In genomic region chr1:66350001-66350547, GRCh38 we compare ENCODE assay signal across 7 cellular contexts.
DNase-seq lines count a peak whose midpoint lies in the region; ATAC-seq, FAIRE-seq and TF ChIP-seq lines count a peak whose summit lies in the region.

No MANE protein-coding gene starts in this region.

- no peaks in the 10 kb centered on the region for H4K20me1 ChIP-seq in neural progenitor cell (ENCODE audit: low read depth)

- peak; percentile 96 for FAIRE-seq in GM19239 (lab: Jason Lieb, UNC)

- no peak for TF ChIP-seq CTCF in neural progenitor cell (IDR thresholded peaks at IDR 0.05)
- TF ChIP-seq CTCF in GM20000 (IDR thresholded peaks at IDR 0.05; ENCODE audit: extremely low read depth, missing control alignments): no peak

- peaks cover 7% of the 10 kb centered on the region for H3F3A ChIP-seq in neural progenitor cell (ENCODE audit: low read depth)

- H3K36me3 Mint-ChIP-seq in neural progenitor cell: peaks cover 6% of the 10 kb centered on the region

- no peak overlapping the region for H3K4me3 ChIP-seq in neural progenitor cell

- H3K9ac ChIP-seq in neural progenitor cell: no peak overlapping the region

- DNase-seq in GM19239 (ENCODE audit: insufficient read length, low spot score) (no peak), SK-MEL-5 (ENCODE audit: low read depth, low spot score) (peak; percentile 96), dermis blood vessel endothelial cell (peak; percentile 90), neural progenitor cell (ENCODE audit: low spot score) (peak; percentile 35), germinal center (ENCODE audit: low spot score) (no peak), GM20000 (ENCODE audit: low spot score) (no peak)

- H3K27me3 Mint-ChIP-seq in neural progenitor cell (ENCODE audit: insufficient read depth, low read depth): peaks cover 2% of the 10 kb centered on the region

- H3K4me1 ChIP-seq in neural progenitor cell: peaks cover 40% of the 10 kb centered on the region

- no peaks in the 10 kb centered on the region for H3K9me3 ChIP-seq in neural progenitor cell (ENCODE audit: low read depth)

- no peak overlapping the region for H2AFZ ChIP-seq in neural progenitor cell (replicated peaks)

- H3K27ac Mint-ChIP-seq in neural progenitor cell: peak overlapping the region; percentile 84

- no peak overlapping the region for H3K4me3 Mint-ChIP-seq in neural progenitor cell

- no peak overlapping the region for H3K27ac ChIP-seq in neural progenitor cell

- H3K79me2 ChIP-seq in neural progenitor cell (ENCODE audit: low read depth): no peaks in the 10 kb centered on the region

- no peaks in the 10 kb centered on the region for H3K27me3 ChIP-seq in neural progenitor cell

- H3K4me2 ChIP-seq in neural progenitor cell: peak overlapping the region; percentile 28

- peak; percentile 62 for ATAC-seq in HG03039 (IDR thresholded peaks at IDR 0.05; ENCODE audit: unreplicated experiment)

- H3K4me1 Mint-ChIP-seq in neural progenitor cell: peaks cover 65% of the 10 kb centered on the region

- H3K9me3 Mint-ChIP-seq in neural progenitor cell: no peaks in the 10 kb centered on the region

- H3K36me3 ChIP-seq in neural progenitor cell: no peaks in the 10 kb centered on the region

- in situ Hi-C loops in SK-MEL-5 (cut with HindIII; ENCODE audit: low pct_unique_long_range_greater_than_20kb, low sequenced_read_pairs): no loop called here

Comparison
In these comparisons a context has a peak if more than half of its experiments do, and no peak if none do; other contexts are left out.
1. DNase-seq: peak in SK-MEL-5 (single experiment), dermis blood vessel endothelial cell (single experiment) and neural progenitor cell (single experiment); none in GM19239 (single experiment), germinal center (single experiment) and GM20000 (single experiment).